8 cellular contexts compared by ENCODE assay signal in the genomic region with DNA sequence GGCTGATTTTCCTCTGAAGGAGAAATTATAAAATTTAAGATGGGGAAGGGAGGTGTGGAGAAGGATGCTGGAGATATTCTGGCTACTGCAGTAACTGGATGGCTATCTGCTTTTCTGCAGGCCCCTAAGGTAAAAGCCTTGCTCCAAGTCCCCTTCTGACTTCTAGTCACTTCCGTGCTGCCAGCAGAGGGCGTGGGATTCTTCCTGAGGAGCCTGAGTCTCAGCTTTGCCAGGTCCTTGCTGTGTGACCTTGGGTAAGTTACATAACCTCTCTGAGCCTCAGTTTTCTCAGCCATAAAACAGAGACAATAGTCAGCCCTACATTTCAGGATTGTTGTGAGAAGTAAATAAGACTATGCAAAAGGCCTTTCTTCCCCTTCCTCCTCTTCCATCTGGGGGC. TPM values are rescaled to one million over a fixed set of nuclear protein-coding genes. Genes with fewer than 3 reads are reported as not detected.
DNase-seq lines count a peak whose midpoint lies in the region; ATAC-seq and TF ChIP-seq lines count a peak whose summit lies in the region.

No MANE protein-coding gene starts in this region.

- H3K79me2 ChIP-seq in HCT116 (ENCODE audit: insufficient read depth, low read length) = no peaks in the 10 kb centered on the region

- no peaks in the 10 kb centered on the region for H3K36me3 ChIP-seq in HCT116 (ENCODE audit: control insufficient read depth in 1 of 2, insufficient read depth in 2 of 2, low read length in 2 of 2)
- H3K36me3 ChIP-seq in aorta (ENCODE audit: control insufficient read depth in 1 of 2, insufficient read depth in 2 of 2, low read length in 1 of 2) = no peaks in the 10 kb centered on the region

- peak; percentile 88 for ATAC-seq in HCT116
- ATAC-seq in aorta (ENCODE audit: low FRiP score) = no peak
- no peak for ATAC-seq in stimulated activated effector memory CD8-positive, alpha-beta T cell treated with anti-CD3 and anti-CD28 coated beads, Interleukin-12 subunit alpha, Interleukin-12 subunit beta, amount 100 ng/mL, for 72 hours
- ATAC-seq in GM19397 (IDR thresholded peaks at IDR 0.05; ENCODE audit: unreplicated experiment) = no peak

- H2AFZ ChIP-seq in HCT116 (ENCODE audit: low read depth, low read length, poor library complexity, severe bottlenecking) = no peak overlapping the region

- no peak for TF ChIP-seq POLR2A in HCT116 (IDR thresholded peaks at IDR 0.05; ENCODE audit: borderline replicate concordance, extremely low read depth, insufficient read depth, insufficient read length)

- DNase-seq in Calu3 (peak; percentile 30), HCT116 (ENCODE audit: low read depth, low spot score) (peak; percentile 51), left kidney (ENCODE audit: low read depth, low spot score) (peak; percentile 37), NCI-H1105 (lab: John Stamatoyannopoulos, UW) (no peak), aorta (no peak)
- DNase-seq in activated CD4-positive, alpha-beta T cell treated with anti-CD3 and anti-CD28 coated beads, Interleukin-2, amount 50 U/mL, for 1 hour = peak; percentile 16
- DNase-seq in stimulated activated effector memory CD8-positive, alpha-beta T cell treated with anti-CD3 and anti-CD28 coated beads, Interleukin-12 subunit alpha, Interleukin-12 subunit beta, amount 100 ng/mL, for 72 hours (ENCODE audit: low spot score in 2 of 2) = no peak

- H3K9me3 ChIP-seq in HCT116 (ENCODE audit: control insufficient read depth in 1 of 2, insufficient read depth in 1 of 2, low read depth in 1 of 2, low read length in 2 of 2) (no peaks in the 10 kb centered on the region), aorta (ENCODE audit: control insufficient read depth, low read length) (no peaks in the 10 kb centered on the region)

- no peaks in the 10 kb centered on the region for H3K9me2 ChIP-seq in HCT116 (ENCODE audit: insufficient read depth)

- H3K4me3 Mint-ChIP-seq in Calu3 (ENCODE audit: low read depth, unreplicated experiment) = no peak overlapping the region
- no peak overlapping the region for H3K4me3 Mint-ChIP-seq in stimulated activated effector memory CD8-positive, alpha-beta T cell treated with anti-CD3 and anti-CD28 coated beads, Interleukin-12 subunit alpha, Interleukin-12 subunit beta, amount 100 ng/mL, for 72 hours

- no peaks in the 10 kb centered on the region for H3K4me1 Mint-ChIP-seq in Calu3 (ENCODE audit: low read depth, unreplicated experiment)
- H3K4me1 Mint-ChIP-seq in stimulated activated effector memory CD8-positive, alpha-beta T cell treated with anti-CD3 and anti-CD28 coated beads, Interleukin-12 subunit alpha, Interleukin-12 subunit beta, amount 100 ng/mL, for 72 hours = no peaks in the 10 kb centered on the region

- BruUV-seq in Calu3 (replicated peaks; lab: Mats Ljungman, UMichigan) = no TSS peak
- BruUV-seq in HCT116 (replicated peaks; lab: Mats Ljungman, UMichigan) = no TSS peak

- H3K4me2 ChIP-seq in HCT116 (ENCODE audit: low read length) = no peak overlapping the region

- H3K27ac ChIP-seq in HCT116 (ENCODE audit: low read depth, low read length) (no peak overlapping the region), aorta (ENCODE audit: low read depth in 1 of 2, low read length in 2 of 2) (no peak overlapping the region)

- H3K4me1 ChIP-seq in HCT116 (ENCODE audit: control insufficient read depth in 1 of 2, insufficient read depth in 2 of 2, low read length in 2 of 2) (no peaks in the 10 kb centered on the region), aorta (ENCODE audit: control insufficient read depth in 1 of 2, insufficient read depth in 2 of 2, low read length in 2 of 2) (no peaks in the 10 kb centered on the region)

- H3K4me3 ChIP-seq in HCT116 (replicated peaks in 1 of 2; ENCODE audit: low read depth in 1 of 2, low read length in 2 of 2) = no peak overlapping the region
- H3K4me3 ChIP-seq in aorta (ENCODE audit: low read length in 2 of 2) = no peak overlapping the region

- H4K20me1 ChIP-seq in HCT116 (ENCODE audit: insufficient read depth) = no peaks in the 10 kb centered on the region

- H3K27me3 ChIP-seq in HCT116 (ENCODE audit: insufficient read depth, low read length) (peaks cover 7% of the 10 kb centered on the region; the same call in 1 of the 2 replicates), aorta (ENCODE audit: control insufficient read depth in 1 of 2, insufficient read depth in 2 of 2, low read length in 1 of 2) (no peaks in the 10 kb centered on the region)

- POLR2A ChIA-PET in HCT116 (lab: Charles Lee) = no interaction called here

- H3K9me3 Mint-ChIP-seq in Calu3 (ENCODE audit: low read depth, unreplicated experiment) = no peaks in the 10 kb centered on the region
- no peaks in the 10 kb centered on the region for H3K9me3 Mint-ChIP-seq in stimulated activated effector memory CD8-positive, alpha-beta T cell treated with anti-CD3 and anti-CD28 coated beads, Interleukin-12 subunit alpha, Interleukin-12 subunit beta, amount 100 ng/mL, for 72 hours

- H3K27me3 Mint-ChIP-seq in Calu3 (ENCODE audit: unreplicated experiment) = peaks cover 48% of the 10 kb centered on the region

- CTCF ChIA-PET in Calu3 (lab: Charles Lee) (interaction anchor here (0.6 to 1.4 kb wide), 2 partner anchors 17 to 91 kb away, joined by 4 read pairs; no protein-coding TSS in a partner anchor), HCT116 (lab: Charles Lee) (interaction anchor here (1.2 to 1.3 kb wide), 2 partner anchors 17 to 91 kb away, joined by 3 to 4 read pairs; no protein-coding TSS in a partner anchor)

- 25 to 29% methylated on average over 2 of the region's 2 CpGs for WGBS in aorta, 2 donors

- intact Hi-C loops in Calu3 (cut with micrococcal nuclease; ENCODE audit: unreplicated experiment) = loop anchor here (5.0 kb wide), 1 partner anchor 93 kb away; no protein-coding TSS in a partner anchor
- intact Hi-C loops in HCT116 (cut with micrococcal nuclease) = loop anchor here (1.0 kb wide), 1 partner anchor 91 kb away; no protein-coding TSS in a partner anchor
- intact Hi-C loops in aorta (cut with DNase I) = no loop called here

- TF ChIP-seq RAD21 in HCT116 (IDR thresholded peaks at IDR 0.05; ENCODE audit: low read depth) = peak; percentile 43; the same call in 1 of the 2 replicates

- RAD21 ChIA-PET in HCT116 (lab: Charles Lee; ENCODE audit: low non-redundant PET in 1 of 2, low total read pairs in 2 of 2, uncharacterized antibody in 2 of 2, unreplicated experiment in 2 of 2) = no interaction called here

- H3K27ac Mint-ChIP-seq in Calu3 (ENCODE audit: unreplicated experiment) = no peak overlapping the region
- H3K27ac Mint-ChIP-seq in stimulated activated effector memory CD8-positive, alpha-beta T cell treated with anti-CD3 and anti-CD28 coated beads, Interleukin-12 subunit alpha, Interleukin-12 subunit beta, amount 100 ng/mL, for 72 hours = no peak overlapping the region

- no peaks in the 10 kb centered on the region for H3K36me3 Mint-ChIP-seq in Calu3 (ENCODE audit: insufficient read depth, unreplicated experiment)
- H3K36me3 Mint-ChIP-seq in stimulated activated effector memory CD8-positive, alpha-beta T cell treated with anti-CD3 and anti-CD28 coated beads, Interleukin-12 subunit alpha, Interleukin-12 subunit beta, amount 100 ng/mL, for 72 hours = no peaks in the 10 kb centered on the region

- no peak overlapping the region for H3K9ac ChIP-seq in HCT116 (ENCODE audit: low read length)

- TF ChIP-seq CTCF in Calu3 (IDR thresholded peaks at IDR 0.05; ENCODE audit: unreplicated experiment) (peak; percentile 22), HCT116 (IDR thresholded peaks at IDR 0.05 in 2 of 3, conservative IDR thresholded peaks at IDR 0.05 in 1 of 3; ENCODE audit: borderline replicate concordance in 1 of 3, insufficient read depth in 1 of 3, low read depth in 2 of 3, low read length in 2 of 3) (peak; percentile 14 to 66 (median 63); a peak in 4 of 6 replicates)

TF ChIP-seq in HCT116, 20 proteins besides CTCF, POLR2A, EP300 and RAD21:
- TF ChIP-seq CBX3 (IDR thresholded peaks at IDR 0.05; ENCODE audit: low read depth) (peak; percentile 42; the same call in 1 of the 2 replicates), MAX (IDR thresholded peaks at IDR 0.05) (no peak)

RNA-seq across cellular contexts. Expression of gene TMEM220, which starts 24.3 kb away (rescaled TPM):
- total RNA-seq in Calu3 (2022) (not detected in 2 replicates), HCT116 (2021; ENCODE audit: unreplicated experiment) (not detected), aorta (10 to 100 TPM; 15.4 to 17.4 TPM)
- polyA plus RNA-seq in HCT116 (2012) = 0.07 and 0.08 TPM in 2 replicates
- polyA plus RNA-seq in aorta = 10 to 100 TPM in 1 of 2 donors, 1 to 10 TPM in 1; 8.1 to 10.6 TPM

RNA-seq across cellular contexts. Expression of gene TMEM238L, which starts 49.8 kb away (rescaled TPM):
- total RNA-seq in Calu3 (2022) (not detected in 2 replicates), HCT116 (2021; ENCODE audit: unreplicated experiment) (not detected), aorta (not detected)
- not detected in 2 replicates for polyA plus RNA-seq in HCT116 (2012)
- polyA plus RNA-seq in aorta = 10 to 100 TPM in 1 of 2 donors, not detected in 1; 13.6 TPM

RNA-seq across cellular contexts. Expression of gene ADPRM, which starts 56.7 kb away (rescaled TPM):
- total RNA-seq in Calu3 (2022) (3.2 and 4.2 TPM in 2 replicates), HCT116 (2021; ENCODE audit: unreplicated experiment) (7.9 TPM), aorta (10 to 100 TPM; 10.3 to 14.1 TPM)
- 8.0 and 12.1 TPM in 2 replicates for polyA plus RNA-seq in HCT116 (2012)
- polyA plus RNA-seq in aorta = 10 to 100 TPM in 1 of 2 donors, 1 to 10 TPM in 1; 8.9 to 12.1 TPM

RNA-seq across cellular contexts. Expression of gene SCO1, which starts 56.8 kb away (rescaled TPM):
- total RNA-seq in Calu3 (2022) = 27.4 and 29.4 TPM in 2 replicates
- total RNA-seq in HCT116 (2021; ENCODE audit: unreplicated experiment) = 35.8 TPM
- polyA plus RNA-seq in HCT116 (2012) = 14.8 and 16.3 TPM in 2 replicates
- total RNA-seq in aorta = 10 to 100 TPM; 22.8 to 24.4 TPM
- 10 to 100 TPM in 1 of 2 donors, 1 to 10 TPM in 1; 9.5 to 10.1 TPM for polyA plus RNA-seq in aorta

Comparison
In these comparisons a context has a peak if more than half of its experiments do, and no peak if none do; other contexts are left out.
1. DNase-seq: peak in Calu3 (single experiment), HCT116 (single experiment), activated CD4-positive, alpha-beta T cell treated with anti-CD3 and anti-CD28 coated beads, Interleukin-2, amount 50 U/mL, for 1 hour (single experiment) and left kidney (single experiment); none in NCI-H1105 (single experiment), aorta (0 of 2) and stimulated activated effector memory CD8-positive, alpha-beta T cell treated with anti-CD3 and anti-CD28 coated beads, Interleukin-12 subunit alpha, Interleukin-12 subunit beta, amount 100 ng/mL, for 72 hours (0 of 2).
2. RNA of gene TMEM220, which starts 24.3 kb away (total RNA-seq): 15.4 to 17.4 TPM in aorta; not detected in Calu3 and not detected in HCT116 (single experiment); every median in the first group is over 10 times any median in the second.
3. intact Hi-C loops: an anchor here in Calu3 (5.0 kb wide) and HCT116 (1.0 kb wide); none called in aorta.